ENCODE assay signal across 7 cellular contexts in genomic region chr17:49496183-49496865, GRCh38. TPM values are rescaled to one million over a fixed set of nuclear protein-coding genes. Genes with fewer than 3 reads are reported as not detected.
DNase-seq lines count a peak whose midpoint lies in the region; ATAC-seq and TF ChIP-seq lines count a peak whose summit lies in the region.

No MANE protein-coding gene starts in this region.

- peaks cover 0 to 25% (median 4%) of the 10 kb centered on the region in 4 donors for H3K4me1 ChIP-seq in right lobe of liver

- no peaks in the 10 kb centered on the region for H3K9me3 ChIP-seq in right lobe of liver

- H3K27me3 ChIP-seq in right lobe of liver: peaks cover 5 to 23% of the 10 kb centered on the region in 2 donors

- ATAC-seq in GM18505 (IDR thresholded peaks at IDR 0.05; ENCODE audit: unreplicated experiment) (peak; percentile 46), right lobe of liver (peak; percentile 84 to 91 (median 85)), GM18861 (IDR thresholded peaks at IDR 0.05; ENCODE audit: unreplicated experiment) (no peak)

- TF ChIP-seq CTCF in right lobe of liver (IDR thresholded peaks at IDR 0.05): peak; percentile 83 to 91 (median 86)

- TF ChIP-seq POLR2A in GM18505 (IDR thresholded peaks at IDR 0.05; ENCODE audit: borderline replicate concordance, extremely low read depth, insufficient read depth, insufficient read length) (no peak), right lobe of liver (IDR thresholded peaks at IDR 0.05) (no peak)

- WGBS in right lobe of liver (ENCODE audit: insufficient coverage, low coverage, low lambda C conversion rate, missing lambda C conversion rate): 4% methylated on average over 14 of the region's 85 CpGs

- no peaks in the 10 kb centered on the region for H3K36me3 ChIP-seq in right lobe of liver

- H3K4me3 ChIP-seq in right lobe of liver: peak overlapping the region; percentile 34 to 53 (median 35)

- H3K27ac ChIP-seq in right lobe of liver: no peak overlapping the region

- DNase-seq in NCI-H1930 (lab: John Stamatoyannopoulos, UW) (peak; percentile 26 to 65), dermis blood vessel endothelial cell (peak; percentile 72), right lobe of liver (peak; percentile 74 to 84 (median 79))
- peak; percentile 80 to 81 for DNase-seq in activated CD4-positive, alpha-beta T cell treated with anti-CD3 and anti-CD28 coated beads, Interleukin-2, amount 50 U/mL, for 4 hours
- DNase-seq in stimulated activated CD4-positive, alpha-beta T cell treated with anti-CD3 and anti-CD28 coated beads, Interleukin-4, amount 100 ng/mL, for 1 hour: peak; percentile 90

- intact Hi-C loops in right lobe of liver (cut with DNase I): no loop called here

RNA-seq across cellular contexts. Expression of gene NGFR, which starts 1.2 kb away (rescaled TPM):
- total RNA-seq in dermis blood vessel endothelial cell (not detected in 2 replicates), right lobe of liver (1 to 10 TPM; 3.1 to 9.4 (median 6.8) TPM)
